In genomic region chr19:51090471-51090870, GRCh38 we compare ENCODE assay signal across 19 cellular contexts. TPM values are rescaled to one million over a fixed set of nuclear protein-coding genes. Genes with fewer than 3 reads are reported as not detected.
A peak's percentile ranks its signal among the peaks of the same experiment; 100 is the strongest.
DNase-seq lines count a peak whose midpoint lies in the region; ATAC-seq and TF ChIP-seq lines count a peak whose summit lies in the region.
"Had no signal": no experiment of that assay in that cellular context is flagged by ENCODE, and none has a peak within 500 bp of the region (broad histone marks: within the 10 kb centered on the region; RNA-seq: fewer than 3 reads in every experiment).

No MANE protein-coding gene starts in this region.

- no peaks in the 10 kb centered on the region for H3K79me2 ChIP-seq in osteoblast (ENCODE audit: insufficient read depth, low read length)

- H3K27ac ChIP-seq in HEK293 (ENCODE audit: extremely low read depth, low read depth, low read length) (no peak overlapping the region), osteoblast (ENCODE audit: low read depth, low read length) (no peak overlapping the region)

- no peaks in the 10 kb centered on the region for H3K27me3 ChIP-seq in osteoblast (ENCODE audit: insufficient read depth, low read length)

- CTCF ChIA-PET in HEK293 (lab: Yijun Ruan, JAX), result interaction anchor here (0.6 to 1.5 kb wide), 2 partner anchors 70 to 476 kb away, joined by 4 to 5 read pairs; no protein-coding TSS in a partner anchor

- peaks cover 15% of the 10 kb centered on the region for H3K4me1 ChIP-seq in HEK293 (ENCODE audit: control insufficient read depth, insufficient read depth, low read length)
- H3K4me1 ChIP-seq in osteoblast (ENCODE audit: insufficient read depth, low read length), result no peaks in the 10 kb centered on the region

- H2AFZ ChIP-seq in osteoblast (ENCODE audit: low read length), result no peak overlapping the region
- H2AFZ ChIP-seq: GM23338 had no signal

- POLR2A ChIA-PET in HEK293 (lab: Yijun Ruan, JAX), result no interaction called here

- no peak overlapping the region for H3K4me2 ChIP-seq in osteoblast (ENCODE audit: insufficient read depth, low read length)
- H3K4me2 ChIP-seq: GM23338 had no signal

- H3K36me3 ChIP-seq in HEK293 (ENCODE audit: control insufficient read depth in 2 of 2, insufficient read depth in 1 of 2, low read length in 2 of 2), result no peaks in the 10 kb centered on the region; a peak in 1 of 3 replicates
- no peaks in the 10 kb centered on the region for H3K36me3 ChIP-seq in osteoblast (ENCODE audit: insufficient read depth, low read length)

- ATAC-seq in HG02870 (IDR thresholded peaks at IDR 0.05; ENCODE audit: unreplicated experiment), result no peak
- ATAC-seq: GM12878, GM23338 had no signal

- peaks cover 11% of the 10 kb centered on the region for H4K20me1 ChIP-seq in osteoblast (ENCODE audit: insufficient read depth, low read length)

- H3K9me3 ChIP-seq in HEK293 (ENCODE audit: control insufficient read depth, insufficient read depth, low read depth, low read length), result no peaks in the 10 kb centered on the region
- no peaks in the 10 kb centered on the region for H3K9me3 ChIP-seq in osteoblast (ENCODE audit: low read depth, low read length)

- DNase-seq in NCI-H2029 treated with DMSO at 0.1 percent for 48 hours (lab: John Stamatoyannopoulos, UW), result peak; percentile 89
- DNase-seq in astrocyte of the hippocampus (ENCODE audit: low read depth, low spot score), result peak; percentile 20
- DNase-seq in osteoblast (ENCODE audit: insufficient read length, low spot score, missing footprints), result peak; percentile 62
- DNase-seq in NCI-H1694 treated with DMSO at 0.1 percent for 48 hours (lab: John Stamatoyannopoulos, UW), result no peak
- DNase-seq in NCI-H2081 treated with DMSO at 0.1 percent for 48 hours (lab: John Stamatoyannopoulos, UW), result no peak
- DNase-seq in HK-2 (ENCODE audit: unreplicated experiment), result no peak
- DNase-seq: 8988T; ACHN; C1 segment of cervical spinal cord; Calu3; CD4-positive, alpha-beta T cell; DMS 273 treated with DMSO at 0.1 percent for 48 hours had no signal

- TF ChIP-seq CTCF in HEK293 (tag by site-specific recombination; IDR thresholded peaks at IDR 0.05), result no peak
- no peak for TF ChIP-seq CTCF in osteoblast (IDR thresholded peaks at IDR 0.05; ENCODE audit: extremely low read depth, low read depth, low read length)

- H3K4me3 ChIP-seq in HEK293 (ENCODE audit: low read depth, low read length) (no peak overlapping the region), osteoblast (ENCODE audit: insufficient read depth, low read length) (no peak overlapping the region)
- H3K4me3 ChIP-seq: GM12878, GM23338 had no signal

TF ChIP-seq in HEK293, 187 proteins besides CTCF, POLR2A, EP300 and RAD21:
- TF ChIP-seq EGR2 (tag by site-specific recombination; IDR thresholded peaks at IDR 0.05; ENCODE audit: low read depth), result peak; percentile 63
- TF ChIP-seq ZNF548 (tag by site-specific recombination; IDR thresholded peaks at IDR 0.05), result no peak

RNA-seq across cellular contexts. Expression of gene KLK14, which starts 7.8 kb away (rescaled TPM):
- total RNA-seq in osteoblast, result not detected in 2 replicates
- total RNA-seq: G401, GM12878, GM23338, H7 had no signal

RNA-seq across cellular contexts. Expression of gene CTU1, which starts 17.7 kb away (rescaled TPM):
- 4.1 and 4.3 TPM in 2 replicates for total RNA-seq in osteoblast

RNA-seq across cellular contexts. Expression of gene KLK13, which starts 25.6 kb away (rescaled TPM):
- not detected in 2 replicates for total RNA-seq in osteoblast
- total RNA-seq: B cell; Calu3; CD4-positive, alpha-beta T cell; G401; GM12878 had no signal

RNA-seq across cellular contexts. Expression of gene SIGLEC9, which starts 34.2 kb away (rescaled TPM):
- under 0.01 TPM in 1 of 2 replicates, not detected in the other for total RNA-seq in osteoblast
- total RNA-seq: B cell, Calu3, G401, GM12878, GM23338, H7 had no signal

RNA-seq across cellular contexts. Expression of gene SIGLEC7, which starts 51.6 kb away (rescaled TPM):
- total RNA-seq in osteoblast, result not detected in 2 replicates
- total RNA-seq: B cell, Calu3, G401, GM12878, GM23338, H7 had no signal

Comparison
In these comparisons a context has a peak if more than half of its experiments do, and no peak if none do; other contexts are left out.
1. DNase-seq: peak in NCI-H2029 treated with DMSO at 0.1 percent for 48 hours (single experiment), astrocyte of the hippocampus (single experiment) and osteoblast (single experiment); none in NCI-H1694 treated with DMSO at 0.1 percent for 48 hours (single experiment), NCI-H2081 treated with DMSO at 0.1 percent for 48 hours (single experiment) and HK-2 (single experiment).